Comparison of ENCODE assay signal across 25 cellular contexts in the genomic region with DNA sequence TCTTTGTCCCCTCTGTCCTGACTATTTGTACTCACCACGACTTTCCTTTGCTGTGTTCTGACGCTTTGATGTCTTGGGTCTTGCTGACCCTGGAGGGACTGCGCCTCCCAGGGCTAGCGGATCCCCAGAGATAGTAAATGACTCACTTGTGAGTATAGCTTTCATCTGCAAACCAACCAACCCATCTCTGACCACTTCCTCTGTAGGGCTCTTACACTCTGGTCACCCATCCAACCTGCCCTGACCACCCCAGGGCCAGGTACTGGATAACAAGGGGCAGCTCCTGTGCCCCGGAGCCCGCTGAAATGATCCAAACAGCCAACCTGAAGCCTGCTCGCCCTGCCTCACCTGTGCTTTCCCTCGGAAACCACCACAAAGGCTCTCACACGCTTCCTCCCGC.
"Had no signal": no experiment of that assay in that cellular context is flagged by ENCODE, and none has a peak within 500 bp of the region (broad histone marks: within the 10 kb centered on the region; RNA-seq: fewer than 3 reads in every experiment).

No MANE protein-coding gene starts in this region.

- H3K36me3 ChIP-seq: heart right ventricle, left ventricle myocardium inferior, upper lobe of right lung had no signal

- H3K79me2 ChIP-seq: parathyroid adenoma had no signal

- H3K27ac ChIP-seq: heart right ventricle, left ventricle myocardium inferior, parathyroid adenoma, upper lobe of right lung, VCaP had no signal

- H3K27me3 ChIP-seq: upper lobe of right lung had no signal

- H3K4me3 Mint-ChIP-seq: activated CD4-positive, alpha-beta T cell treated with anti-CD3 and anti-CD28 coated beads, Interleukin-2, amount 10 ng/mL, durations not matched to agents 7 days and 5 days; activated CD8-positive, alpha-beta memory T cell treated with anti-CD3 and anti-CD28 coated beads, Interleukin-2, amount 10 ng/mL, durations not matched to agents 7 days and 5 days; activated CD8-positive, alpha-beta T cell treated with anti-CD3 and anti-CD28 coated beads for 36 hours; activated naive CD8-positive, alpha-beta T cell treated with anti-CD3 and anti-CD28 coated beads, Interleukin-2, amount 50 U/mL, for 24 hours; activated T-helper 1 cell treated with anti-CD3 and anti-CD28 coated beads, Interleukin-12 subunit alpha, Interleukin-12 subunit beta, Interleukin-2, Interleukin-4 antibody, amounts not matched to agents 30 ng/mL and 10 ng/mL and 1 ng/mL, durations not matched to agents 14 hours and 24 hours and 36 hours; mesothelial cell of epicardium; nephron; T-helper 2 cell treated with Interferon-gamma antibody and Interleukin-4, amounts not matched to agents 5 μg/mL and 100 μg/mL, for 36 hours had no signal

- H3K9me3 Mint-ChIP-seq: activated CD4-positive, alpha-beta T cell treated with anti-CD3 and anti-CD28 coated beads, Interleukin-2, amount 10 ng/mL, durations not matched to agents 7 days and 5 days; activated naive CD8-positive, alpha-beta T cell treated with anti-CD3 and anti-CD28 coated beads, Interleukin-2, amount 50 U/mL, for 24 hours; T-helper 2 cell treated with Interferon-gamma antibody and Interleukin-4, amounts not matched to agents 5 μg/mL and 100 μg/mL, for 36 hours had no signal

- H3K27me3 Mint-ChIP-seq: activated CD4-positive, alpha-beta T cell treated with anti-CD3 and anti-CD28 coated beads, Interleukin-2, amount 10 ng/mL, durations not matched to agents 7 days and 5 days had no signal

- H3K4me1 ChIP-seq: parathyroid adenoma, upper lobe of right lung had no signal

- H2AFZ ChIP-seq: parathyroid adenoma had no signal

- ATAC-seq: activated CD8-positive, alpha-beta memory T cell treated with anti-CD3 and anti-CD28 coated beads, Interleukin-2, amount 10 ng/mL, durations not matched to agents 7 days and 5 days; activated CD8-positive, alpha-beta T cell treated with anti-CD3 and anti-CD28 coated beads for 36 hours; activated naive CD8-positive, alpha-beta T cell treated with anti-CD3 and anti-CD28 coated beads, Interleukin-2, amount 50 U/mL, for 24 hours; right cardiac atrium; upper lobe of right lung had no signal

- H3K27ac Mint-ChIP-seq: activated CD4-positive, alpha-beta T cell treated with anti-CD3 and anti-CD28 coated beads, Interleukin-2, amount 10 ng/mL, durations not matched to agents 7 days and 5 days; activated CD8-positive, alpha-beta memory T cell treated with anti-CD3 and anti-CD28 coated beads, Interleukin-2, amount 10 ng/mL, durations not matched to agents 7 days and 5 days; activated CD8-positive, alpha-beta T cell treated with anti-CD3 and anti-CD28 coated beads for 36 hours; activated naive CD8-positive, alpha-beta T cell treated with anti-CD3 and anti-CD28 coated beads, Interleukin-2, amount 50 U/mL, for 24 hours; activated T-helper 1 cell treated with anti-CD3 and anti-CD28 coated beads, Interleukin-12 subunit alpha, Interleukin-12 subunit beta, Interleukin-2, Interleukin-4 antibody, amounts not matched to agents 30 ng/mL and 10 ng/mL and 1 ng/mL, durations not matched to agents 14 hours and 24 hours and 36 hours; mesothelial cell of epicardium; nephron; T-helper 2 cell treated with Interferon-gamma antibody and Interleukin-4, amounts not matched to agents 5 μg/mL and 100 μg/mL, for 36 hours had no signal

- H3K9me3 ChIP-seq: left ventricle myocardium inferior, upper lobe of right lung had no signal

- DNase-seq: activated CD4-positive, alpha-beta T cell treated with anti-CD3 and anti-CD28 coated beads, Interleukin-2, amount 10 ng/mL, durations not matched to agents 7 days and 5 days; activated CD4-positive, CD25-positive, alpha-beta regulatory T cell treated with anti-CD3 and anti-CD28 coated beads, Interleukin-2, amount 50 U/mL, for 72 hours; activated CD8-positive, alpha-beta memory T cell treated with anti-CD3 and anti-CD28 coated beads, Interleukin-2, amount 10 ng/mL, durations not matched to agents 7 days and 5 days; activated CD8-positive, alpha-beta T cell treated with anti-CD3 and anti-CD28 coated beads for 36 hours; activated gamma-delta T cell; activated naive CD4-positive, alpha-beta T cell treated with anti-CD3 and anti-CD28 coated beads, Interleukin-2, amount 50 U/mL, for 16 hours; activated naive CD8-positive, alpha-beta T cell treated with anti-CD3 and anti-CD28 coated beads, Interleukin-2, amount 50 U/mL, for 24 hours; cerebellar nuclear complex; heart right ventricle; mammary epithelial cell; nucleus accumbens; right cardiac atrium; stimulated activated CD4-positive, alpha-beta T cell treated with anti-CD3 and anti-CD28 coated beads, Interleukin-15, amount 100 ng/mL, for 24 hours; stimulated activated CD4-positive, alpha-beta T cell treated with anti-CD3 and anti-CD28 coated beads, Interleukin-2, amount 100 ng/mL, for 48 hours; stimulated activated CD8-positive, alpha-beta memory T cell treated with anti-CD3 and anti-CD28 coated beads, Interleukin-4, amount 100 ng/mL, for 48 hours; stimulated activated naive CD4-positive, alpha-beta T cell treated with Interleukin-2 at 50 U/mL for 16 hours; upper lobe of right lung had no signal

- H3K36me3 Mint-ChIP-seq: mesothelial cell of epicardium had no signal

- H3K4me3 ChIP-seq: heart right ventricle, left ventricle myocardium inferior, smooth muscle cell, upper lobe of right lung had no signal

- H3K4me2 ChIP-seq: smooth muscle cell had no signal

- H3K9ac ChIP-seq: parathyroid adenoma had no signal
